ENCODE assay signal across 9 cellular contexts in the genomic region with DNA sequence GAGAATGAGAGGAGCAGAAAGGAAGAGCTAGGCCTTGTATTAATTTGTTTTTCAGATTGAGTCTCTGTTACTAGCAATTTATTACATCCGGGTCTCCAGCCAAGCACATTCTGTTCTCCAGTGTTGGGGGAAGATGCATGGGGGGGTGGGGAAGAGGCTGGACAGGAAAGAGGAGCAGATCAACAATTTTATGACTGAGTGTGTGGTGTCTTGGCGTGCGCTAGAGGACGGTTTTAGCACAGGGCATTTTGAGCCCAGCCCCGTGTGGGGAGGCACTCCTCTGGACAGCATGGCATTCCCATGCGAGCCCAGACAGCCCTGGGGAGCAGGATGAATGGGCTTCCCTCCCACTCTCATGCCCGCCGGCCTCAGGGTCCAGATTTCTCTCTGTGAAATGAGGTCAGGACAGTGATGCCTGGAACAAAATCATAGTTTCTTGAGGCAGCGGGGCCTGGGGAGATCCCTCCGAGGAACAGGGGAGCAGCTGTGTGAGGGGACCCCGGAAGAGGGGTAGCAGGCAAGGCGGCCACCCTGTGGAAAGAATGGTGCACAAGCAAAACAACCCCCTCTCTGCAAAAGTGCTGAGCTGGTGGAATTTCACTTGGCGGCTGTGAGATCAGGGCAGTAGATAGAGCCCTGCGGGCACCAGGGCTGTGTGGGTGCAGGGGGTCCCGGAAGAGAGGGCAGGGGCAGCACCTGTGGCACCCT. TPM values are rescaled to one million over a fixed set of nuclear protein-coding genes. Genes with fewer than 3 reads are reported as not detected.
DNase-seq lines count a peak whose midpoint lies in the region; ATAC-seq and TF ChIP-seq lines count a peak whose summit lies in the region.
"Had no signal": no experiment of that assay in that cellular context is flagged by ENCODE, and none has a peak within 500 bp of the region (broad histone marks: within the 10 kb centered on the region; RNA-seq: fewer than 3 reads in every experiment).

No MANE protein-coding gene starts in this region.

- H3K4me3 Mint-ChIP-seq in nephron: peak overlapping the region; percentile 10 to 63 (median 46)

- H3K9me3 Mint-ChIP-seq in nephron: no peaks in the 10 kb centered on the region

- DNase-seq in foreskin fibroblast (peak; percentile 83 to 85), ureter (ENCODE audit: low spot score) (peak; percentile 85), GM10248 (ENCODE audit: extremely low spot score) (no peak), NCI-H1930 (lab: John Stamatoyannopoulos, UW) (no peak)
- DNase-seq: activated CD4-positive, CD25-positive, alpha-beta regulatory T cell treated with anti-CD3 and anti-CD28 coated beads, Interleukin-2, amount 50 U/mL, for 72 hours had no signal

- H3K27me3 Mint-ChIP-seq in nephron (ENCODE audit: low read depth): no peaks in the 10 kb centered on the region

- CTCF ChIA-PET in GM10248 (lab: Yijun Ruan, JAX): interaction anchor here (1.1 to 1.3 kb wide), 2 partner anchors 11 to 41 kb away, joined by 3 to 4 read pairs; no protein-coding TSS in a partner anchor

- no peaks in the 10 kb centered on the region for H3K36me3 Mint-ChIP-seq in nephron (ENCODE audit: low read depth)

- ATAC-seq in HG03565 (IDR thresholded peaks at IDR 0.05; ENCODE audit: unreplicated experiment) (no peak), HG03378 (IDR thresholded peaks at IDR 0.05; ENCODE audit: unreplicated experiment) (no peak)

- H3K4me3 ChIP-seq in foreskin fibroblast (ENCODE audit: low read depth in 1 of 2, low read length in 2 of 2): no peak overlapping the region

- peaks cover 72% of the 10 kb centered on the region for H3K4me1 Mint-ChIP-seq in nephron

- H3K27ac ChIP-seq in angular gyrus (ENCODE audit: low read depth, low read length): peak overlapping the region; percentile 78

- H3K27ac Mint-ChIP-seq in nephron: peak overlapping the region; percentile 89 to 99 (median 97)

- POLR2A ChIA-PET in GM10248 (lab: Yijun Ruan, JAX): no interaction called here

- TF ChIP-seq CTCF in foreskin fibroblast (IDR thresholded peaks at IDR 0.05; ENCODE audit: low read depth, low read length): no peak
- peak in 1 of 3 experiments; percentile 21 for TF ChIP-seq CTCF in nephron (IDR thresholded peaks at IDR 0.05; ENCODE audit: unreplicated experiment in 3 of 3)
- TF ChIP-seq CTCF in GM10248 (IDR thresholded peaks at IDR 0.05; ENCODE audit: control extremely low read depth, extremely low read depth, low read depth, missing control alignments): no peak

RNA-seq across cellular contexts. Expression of a gene that starts 16.3 kb away (rescaled TPM):
- 85.7 TPM for total RNA-seq in ureter

Comparison
In these comparisons a context has a peak if more than half of its experiments do, and no peak if none do; other contexts are left out.
1. DNase-seq: peak in foreskin fibroblast (2 of 2) and ureter (single experiment); none in GM10248 (single experiment) and NCI-H1930 (0 of 2).